Comparison of ENCODE assay signal across 1 cellular context in genomic region chr3:13041113-13041776, GRCh38.
TF ChIP-seq lines count a peak whose summit lies in the region.

No MANE protein-coding gene starts in this region.

TF ChIP-seq in H1, 55 proteins besides CTCF, POLR2A, EP300 and RAD21:
- no peak for TF ChIP-seq KDM1A (IDR thresholded peaks at IDR 0.05; ENCODE audit: borderline replicate concordance, low read length)
- TF ChIP-seq, protein P1, sequence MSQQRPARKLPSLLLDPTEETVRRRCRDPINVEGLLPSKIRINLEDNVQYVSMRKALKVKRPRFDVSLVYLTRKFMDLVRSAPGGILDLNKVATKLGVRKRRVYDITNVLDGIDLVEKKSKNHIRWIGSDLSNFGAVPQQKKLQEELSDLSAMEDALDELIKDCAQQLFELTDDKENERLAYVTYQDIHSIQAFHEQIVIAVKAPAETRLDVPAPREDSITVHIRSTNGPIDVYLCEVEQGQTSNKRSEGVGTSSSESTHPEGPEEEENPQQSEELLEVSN (IDR thresholded peaks at IDR 0.05) = no peak
- TF ChIP-seq CHD2 (IDR thresholded peaks at IDR 0.05; ENCODE audit: low read length) = no peak
- no peak for TF ChIP-seq ASH2L (IDR thresholded peaks at IDR 0.05; ENCODE audit: low read length)
- no peak for TF ChIP-seq JUN (IDR thresholded peaks at IDR 0.05; ENCODE audit: low read depth, low read length)
- TF ChIP-seq SRF (IDR thresholded peaks at IDR 0.05; ENCODE audit: low read depth, low read length) = no peak
- no peak for TF ChIP-seq TCF12 (IDR thresholded peaks at IDR 0.05; ENCODE audit: low read depth, low read length)
- TF ChIP-seq SIRT6 (IDR thresholded peaks at IDR 0.05; ENCODE audit: low read length) = no peak
- no peak for TF ChIP-seq SP1 (IDR thresholded peaks at IDR 0.05; ENCODE audit: low read depth, low read length)
- no peak for TF ChIP-seq NANOG (IDR thresholded peaks at IDR 0.05; ENCODE audit: insufficient read depth, low read depth, low read length, poor library complexity, severe bottlenecking)
- TF ChIP-seq BRCA1 (IDR thresholded peaks at IDR 0.05; ENCODE audit: low read depth, low read length) = no peak
- no peak for TF ChIP-seq MAX (IDR thresholded peaks at IDR 0.05)
- TF ChIP-seq SP4 (IDR thresholded peaks at IDR 0.05; ENCODE audit: low read length) = no peak
- no peak for TF ChIP-seq JUND (IDR thresholded peaks at IDR 0.05; ENCODE audit: low read length)
- no peak for TF ChIP-seq GABPA (IDR thresholded peaks at IDR 0.05; ENCODE audit: borderline replicate concordance, insufficient read depth, low read length)
- TF ChIP-seq SP2 (IDR thresholded peaks at IDR 0.05; ENCODE audit: low read length) = no peak
- TF ChIP-seq BCL11A (IDR thresholded peaks at IDR 0.05; ENCODE audit: low read depth in 2 of 2, low read length in 2 of 2) = no peak
